Comparison of ENCODE assay signal across 24 cellular contexts in genomic region chr21:36613064-36613463, GRCh38.
DNase-seq lines count a peak whose midpoint lies in the region; ATAC-seq and TF ChIP-seq lines count a peak whose summit lies in the region.
"Had no signal": no experiment of that assay in that cellular context is flagged by ENCODE, and none has a peak within 500 bp of the region (broad histone marks: within the 10 kb centered on the region; RNA-seq: fewer than 3 reads in every experiment).

No MANE protein-coding gene starts in this region.

- H3K4me1 ChIP-seq in mesenchymal stem cell (ENCODE audit: control insufficient read depth, insufficient read depth, low read depth, low read length), result peaks cover 9% of the 10 kb centered on the region
- H3K4me1 ChIP-seq: heart left ventricle, suprapubic skin had no signal

- no peak overlapping the region for H3K9ac ChIP-seq in mesenchymal stem cell (ENCODE audit: low read length)

- no peak overlapping the region for H2BK120ac ChIP-seq in mesenchymal stem cell (ENCODE audit: low read depth, low read length)

- no peak overlapping the region for H2AFZ ChIP-seq in mesenchymal stem cell (ENCODE audit: low read depth, low read length)

- ATAC-seq in GM21447 (IDR thresholded peaks at IDR 0.05; ENCODE audit: unreplicated experiment) (no peak), HG03442 (IDR thresholded peaks at IDR 0.05; ENCODE audit: unreplicated experiment) (no peak)
- ATAC-seq: heart left ventricle; left lobe of liver; SK-N-SH treated with all-trans-retinoic acid at 6 μM for 48 hours; stimulated activated effector memory CD8-positive, alpha-beta T cell treated with anti-CD3 and anti-CD28 coated beads, Interleukin-12 subunit alpha, Interleukin-12 subunit beta, amount 100 ng/mL, for 72 hours had no signal

- H3K27ac ChIP-seq in brain microvascular endothelial cell (peak overlapping the region; percentile 22), mesenchymal stem cell (ENCODE audit: low read length, poor library complexity, severe bottlenecking) (no peak overlapping the region)
- H3K27ac ChIP-seq: heart left ventricle, neutrophil, RWPE1, suprapubic skin had no signal

- H3K14ac ChIP-seq in mesenchymal stem cell (ENCODE audit: low read length in 2 of 2), result no peak overlapping the region

- H2BK12ac ChIP-seq in mesenchymal stem cell (ENCODE audit: low read length in 2 of 2), result no peak overlapping the region

- no peak overlapping the region for H4K8ac ChIP-seq in mesenchymal stem cell (ENCODE audit: low read length)

- H3K4me3 ChIP-seq in brain microvascular endothelial cell (ENCODE audit: low read depth, low read length) (no peak overlapping the region), mesenchymal stem cell (ENCODE audit: insufficient read depth in 1 of 2, low read depth in 1 of 2, low read length in 2 of 2) (no peak overlapping the region)
- H3K4me3 ChIP-seq: heart left ventricle, suprapubic skin had no signal

- no peak overlapping the region for H3K18ac ChIP-seq in mesenchymal stem cell (ENCODE audit: low read depth in 1 of 2, low read length in 2 of 2)

- no peaks in the 10 kb centered on the region for H3K79me1 ChIP-seq in mesenchymal stem cell (replicated peaks; ENCODE audit: low read length, poor library complexity, severe bottlenecking)

- H2BK5ac ChIP-seq in mesenchymal stem cell (ENCODE audit: low read depth, low read length, poor library complexity, severe bottlenecking), result no peak overlapping the region

- no peak overlapping the region for H3K4ac ChIP-seq in mesenchymal stem cell (ENCODE audit: low read depth in 1 of 2, low read length in 2 of 2)

- peak overlapping the region; percentile 0 for H3K4me2 ChIP-seq in mesenchymal stem cell (ENCODE audit: low read length, poor library complexity, severe bottlenecking)

- WGBS in mesenchymal stem cell, result 78% methylated on average over 10 of the region's 10 CpGs

- no peak overlapping the region for H3K23ac ChIP-seq in mesenchymal stem cell (ENCODE audit: low read length in 2 of 2)

- no peak overlapping the region for H2BK15ac ChIP-seq in mesenchymal stem cell (ENCODE audit: low read depth, poor library complexity, severe bottlenecking)

- H3K9me3 ChIP-seq in mesenchymal stem cell (ENCODE audit: control insufficient read depth, low read length), result peaks cover 5% of the 10 kb centered on the region
- H3K9me3 ChIP-seq: neutrophil, suprapubic skin had no signal

- no peak for TF ChIP-seq CTCF in brain microvascular endothelial cell (IDR thresholded peaks at IDR 0.05; ENCODE audit: low read depth, low read length, missing control alignments)

- in situ Hi-C loops in brain microvascular endothelial cell (cut with HindIII; ENCODE audit: low pct_ligation_motif_present, low sequenced_read_pairs), result no loop called here

- H3K27me3 ChIP-seq in brain microvascular endothelial cell (replicated peaks) (no peaks in the 10 kb centered on the region), mesenchymal stem cell (ENCODE audit: control insufficient read depth in 1 of 2, insufficient read depth in 1 of 2, low read length in 2 of 2) (peaks cover 0 to 59% of the 10 kb centered on the region in 2 experiments)

- H3K36me3 ChIP-seq in brain microvascular endothelial cell (replicated peaks) (no peaks in the 10 kb centered on the region), mesenchymal stem cell (ENCODE audit: control insufficient read depth in 1 of 2, insufficient read depth in 2 of 2, low read depth in 1 of 2, low read length in 2 of 2) (no peaks in the 10 kb centered on the region)
- H3K36me3 ChIP-seq: heart left ventricle, neutrophil, suprapubic skin had no signal

- peak; percentile 83 for DNase-seq in Daoy (ENCODE audit: low read depth)
- DNase-seq in NCI-H748 (lab: John Stamatoyannopoulos, UW; ENCODE audit: unreplicated experiment), result peak; percentile 29
- DNase-seq in brain microvascular endothelial cell, result peak; percentile 83
- no peak for DNase-seq in mesenchymal stem cell
- no peak for DNase-seq in ureter (ENCODE audit: low spot score)
- DNase-seq: ACHN; activated B cell treated with CpG ODN at 0.5 μM for 24 hours; anterior cingulate cortex; CD4-positive, CD25-positive, alpha-beta regulatory T cell; EL; heart left ventricle; HFFc6; KBM-7; NCI-H1436; NCI-H510A treated with DMSO at 0.1 percent for 48 hours; small intestine had no signal

- no peak overlapping the region for H2AK5ac ChIP-seq in mesenchymal stem cell (ENCODE audit: low read length, severe bottlenecking)

- H4K91ac ChIP-seq in mesenchymal stem cell (ENCODE audit: low read length), result no peak overlapping the region

Comparison
In these comparisons a context has a peak if more than half of its experiments do, and no peak if none do; other contexts are left out.
1. DNase-seq: peak in Daoy (single experiment), NCI-H748 (single experiment) and brain microvascular endothelial cell (single experiment); none in mesenchymal stem cell (single experiment) and ureter (single experiment).